ENCODE assay signal across 11 cellular contexts in the genomic region with DNA sequence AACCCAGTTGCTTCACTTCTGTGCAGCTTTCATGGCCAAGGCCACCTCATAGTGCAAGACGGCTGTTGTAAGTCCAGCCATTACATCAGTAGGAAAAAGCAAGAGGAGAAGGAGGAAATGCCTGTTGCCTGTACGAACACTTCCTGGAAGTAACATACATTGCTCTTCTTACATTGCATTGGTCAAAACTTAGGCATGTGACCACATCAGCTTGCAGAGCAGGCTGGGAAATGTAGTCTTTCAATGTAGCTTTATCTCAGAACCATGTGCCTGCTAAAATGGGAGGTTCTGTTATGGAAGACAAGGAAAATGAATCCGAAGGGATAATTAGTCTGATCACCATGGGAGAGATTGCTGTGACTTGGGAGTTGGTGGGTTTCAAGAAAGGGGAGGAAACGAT. TPM values are rescaled to one million over a fixed set of nuclear protein-coding genes. Genes with fewer than 3 reads are reported as not detected.
DNase-seq lines count a peak whose midpoint lies in the region; ATAC-seq and TF ChIP-seq lines count a peak whose summit lies in the region.
"Had no signal": no experiment of that assay in that cellular context is flagged by ENCODE, and none has a peak within 500 bp of the region (broad histone marks: within the 10 kb centered on the region; RNA-seq: fewer than 3 reads in every experiment).

No MANE protein-coding gene starts in this region.

- no peak for TF ChIP-seq POLR2A in gastroesophageal sphincter (IDR thresholded peaks at IDR 0.05)

- ATAC-seq in gastroesophageal sphincter = no peak
- ATAC-seq: left lung had no signal

- peaks cover 0 to 60% of the 10 kb centered on the region in 2 donors for H3K36me3 ChIP-seq in gastroesophageal sphincter

- H3K4me3 ChIP-seq in gastroesophageal sphincter = no peak overlapping the region
- H3K4me3 ChIP-seq: left lung had no signal

- H3K27me3 ChIP-seq in gastroesophageal sphincter = no peaks in the 10 kb centered on the region
- H3K27me3 ChIP-seq: left lung had no signal

- TF ChIP-seq EP300 in gastroesophageal sphincter (IDR thresholded peaks at IDR 0.05) = no peak

- peaks cover 0 to 22% (median 9%) of the 10 kb centered on the region in 3 donors for H3K4me1 ChIP-seq in gastroesophageal sphincter

- no peak for TF ChIP-seq CTCF in gastroesophageal sphincter (IDR thresholded peaks at IDR 0.05)

- H3K27ac ChIP-seq in gastroesophageal sphincter = no peak overlapping the region
- H3K27ac ChIP-seq: left lung had no signal

- H3K9me3 ChIP-seq in gastroesophageal sphincter = no peaks in the 10 kb centered on the region
- H3K9me3 ChIP-seq: left lung had no signal

- DNase-seq in DMS53 (lab: John Stamatoyannopoulos, UW) (peak; percentile 44), DMS53 treated with DMSO at 0.1 percent for 48 hours (lab: John Stamatoyannopoulos, UW; ENCODE audit: unreplicated experiment) (no peak), H4 (ENCODE audit: low spot score) (peak; percentile 26), SK-MEL-5 (ENCODE audit: low read depth, low spot score) (peak; percentile 57), hepatic stellate cell (ENCODE audit: low spot score) (peak; percentile 49), globus pallidus (ENCODE audit: low spot score) (no peak), NCI-H2196 treated with DMSO at 0.1 percent for 48 hours (lab: John Stamatoyannopoulos, UW; ENCODE audit: unreplicated experiment) (no peak)
- DNase-seq: activated naive CD4-positive, alpha-beta T cell; left lung; T-helper 9 cell had no signal

- 73 to 86% methylated on average over 4 of the region's 4 CpGs for WGBS in gastroesophageal sphincter (ENCODE audit: low coverage in 1 of 2), 2 donors

- in situ Hi-C loops in SK-MEL-5 (cut with HindIII; ENCODE audit: low pct_unique_long_range_greater_than_20kb, low sequenced_read_pairs) = no loop called here

RNA-seq across cellular contexts. Expression of a gene that starts 4.3 kb away (rescaled TPM):
- total RNA-seq in H4 (2014; rRNA removed; shearing (Covaris generic)) = 2.1 and 3.3 TPM in 2 replicates
- 1.2 and 2.1 TPM in 2 replicates for total RNA-seq in SK-MEL-5 (2014; rRNA removed; shearing (Covaris generic))
- polyA plus RNA-seq in SK-MEL-5 (2015; cell fraction: cytosol; rRNA removed) = 3.0 and 5.4 TPM in 2 replicates
- polyA plus RNA-seq in SK-MEL-5 (2015; cell fraction: nucleus; rRNA removed) = 2.1 and 5.8 TPM in 2 replicates
- 1 to 10 TPM; 3.3 to 9.8 (median 4.9) TPM for total RNA-seq in gastroesophageal sphincter

Comparison
In these comparisons a context has a peak if more than half of its experiments do, and no peak if none do; other contexts are left out.
1. DNase-seq: peak in DMS53 (single experiment), H4 (single experiment), SK-MEL-5 (single experiment) and hepatic stellate cell (single experiment); none in DMS53 treated with DMSO at 0.1 percent for 48 hours (single experiment), globus pallidus (single experiment) and NCI-H2196 treated with DMSO at 0.1 percent for 48 hours (single experiment).